8 cellular contexts compared by ENCODE assay signal in genomic region chr19:16324064-16324383, GRCh38. TPM values are rescaled to one million over a fixed set of nuclear protein-coding genes. Genes with fewer than 3 reads are reported as not detected.
A peak's percentile ranks its signal among the peaks of the same experiment; 100 is the strongest.
DNase-seq lines count a peak whose midpoint lies in the region; ATAC-seq and TF ChIP-seq lines count a peak whose summit lies in the region.

No MANE protein-coding gene starts in this region.

- H3K4me1 ChIP-seq in right atrium auricular region: peaks cover 0 to 26% of the 10 kb centered on the region in 2 donors
- H3K4me1 ChIP-seq in mucosa of rectum (ENCODE audit: control insufficient read depth in 2 of 2, insufficient read depth in 2 of 2, low read length in 2 of 2): peaks cover 18 to 22% of the 10 kb centered on the region in 2 donors

- H3K27ac ChIP-seq in right atrium auricular region (peak overlapping the region; percentile 80 to 81), brain microvascular endothelial cell (peak overlapping the region; percentile 67), mucosa of rectum (ENCODE audit: low read depth in 2 of 2, low read length in 2 of 2) (peak overlapping the region; percentile 67 to 81)

- H3K36me3 ChIP-seq in right atrium auricular region: peaks cover 33% of the 10 kb centered on the region
- peaks cover 39% of the 10 kb centered on the region for H3K36me3 ChIP-seq in brain microvascular endothelial cell (replicated peaks)
- H3K36me3 ChIP-seq in mucosa of rectum (ENCODE audit: control insufficient read depth in 2 of 2, insufficient read depth in 2 of 2, low read length in 2 of 2): peaks cover 0 to 2% of the 10 kb centered on the region in 2 donors

- peak overlapping the region; percentile 53 to 56 for H3K9ac ChIP-seq in mucosa of rectum (ENCODE audit: low read depth in 1 of 2, low read length in 2 of 2)

- intact Hi-C loops in left ventricle myocardium superior (cut with micrococcal nuclease): no loop called here

- TF ChIP-seq CTCF in right atrium auricular region (IDR thresholded peaks at IDR 0.05): no peak
- no peak for TF ChIP-seq CTCF in brain microvascular endothelial cell (IDR thresholded peaks at IDR 0.05; ENCODE audit: low read depth, low read length, missing control alignments)

- DNase-seq in right atrium auricular region (ENCODE audit: low spot score): no peak
- DNase-seq in left ventricle myocardium superior: no peak
- no peak for DNase-seq in brain microvascular endothelial cell
- no peak for DNase-seq in ureter (ENCODE audit: low spot score)
- no peak for DNase-seq in EL
- DNase-seq in NCI-H2227 (lab: John Stamatoyannopoulos, UW; ENCODE audit: unreplicated experiment): no peak

- H3K4me3 ChIP-seq in right atrium auricular region: peak overlapping the region; percentile 37 to 46
- H3K4me3 ChIP-seq in brain microvascular endothelial cell (ENCODE audit: low read depth, low read length): peak overlapping the region; percentile 46
- H3K4me3 ChIP-seq in mucosa of rectum (ENCODE audit: low read length in 2 of 2): peak overlapping the region; percentile 48 to 63

- H3K9me3 ChIP-seq in right atrium auricular region: no peaks in the 10 kb centered on the region
- H3K9me3 ChIP-seq in mucosa of rectum (ENCODE audit: control insufficient read depth in 2 of 2, low read length in 2 of 2): no peaks in the 10 kb centered on the region

- ATAC-seq in left ventricle myocardium superior (no peak), HG03571 (IDR thresholded peaks at IDR 0.05; ENCODE audit: unreplicated experiment) (no peak)

- no peaks in the 10 kb centered on the region for H3K27me3 ChIP-seq in right atrium auricular region
- H3K27me3 ChIP-seq in brain microvascular endothelial cell (replicated peaks): no peaks in the 10 kb centered on the region
- H3K27me3 ChIP-seq in mucosa of rectum (ENCODE audit: control insufficient read depth in 2 of 2, insufficient read depth in 2 of 2, low read length in 2 of 2): peaks cover 3 to 10% of the 10 kb centered on the region in 2 donors

- in situ Hi-C loops in brain microvascular endothelial cell (cut with HindIII; ENCODE audit: low pct_ligation_motif_present, low sequenced_read_pairs): no loop called here

RNA-seq across cellular contexts. Expression of gene KLF2, which starts 0.6 kb away (rescaled TPM):
- 10 to 100 TPM; 40.9 to 82.3 TPM for total RNA-seq in right atrium auricular region
- total RNA-seq in left ventricle myocardium superior: 72.1 TPM
- 56.1 TPM for total RNA-seq in ureter
